ENCODE assay signal across 22 cellular contexts in genomic region chr6:2102316-2102883, GRCh38.
A peak's percentile ranks its signal among the peaks of the same experiment; 100 is the strongest.
DNase-seq lines count a peak whose midpoint lies in the region; FAIRE-seq and TF ChIP-seq lines count a peak whose summit lies in the region.
"Had no signal": no experiment of that assay in that cellular context is flagged by ENCODE, and none has a peak within 500 bp of the region (broad histone marks: within the 10 kb centered on the region; RNA-seq: fewer than 3 reads in every experiment).

No MANE protein-coding gene starts in this region.

- no peak overlapping the region for H2AFZ ChIP-seq in endothelial cell of umbilical vein (ENCODE audit: low read depth, low read length)

- H3K4me1 ChIP-seq in endothelial cell of umbilical vein (ENCODE audit: control insufficient read depth, extremely low read depth, insufficient read depth, low read length) (peaks cover 21% of the 10 kb centered on the region), small intestine (ENCODE audit: control insufficient read depth in 2 of 2, insufficient read depth in 1 of 2, low read depth in 1 of 2, low read length in 1 of 2) (no peaks in the 10 kb centered on the region)
- H3K4me1 ChIP-seq: BLaER1 had no signal

- no peaks in the 10 kb centered on the region for H3K36me3 ChIP-seq in endothelial cell of umbilical vein (ENCODE audit: control insufficient read depth in 2 of 2, extremely low read depth in 1 of 2, insufficient read depth in 2 of 2, low read length in 2 of 2)
- no peaks in the 10 kb centered on the region for H3K36me3 ChIP-seq in small intestine (ENCODE audit: control insufficient read depth in 2 of 2, insufficient read depth in 2 of 2, low read length in 2 of 2)
- H3K36me3 ChIP-seq: BLaER1, upper lobe of left lung had no signal

- no peak overlapping the region for H3K4me3 ChIP-seq in endothelial cell of umbilical vein (replicated peaks in 1 of 3; ENCODE audit: insufficient read depth in 1 of 3, low read depth in 1 of 3, low read length in 3 of 3)
- H3K4me3 ChIP-seq in small intestine (ENCODE audit: low read depth in 1 of 2, low read length in 2 of 2), result no peak overlapping the region
- H3K4me3 ChIP-seq: BLaER1, GM12878, upper lobe of left lung had no signal

- no peaks in the 10 kb centered on the region for H3K9me1 ChIP-seq in endothelial cell of umbilical vein (replicated peaks; ENCODE audit: control insufficient read depth, extremely low read depth, insufficient read depth, low read length)

- BruUV-seq in endothelial cell of umbilical vein (replicated peaks; lab: Mats Ljungman, UMichigan), result no TSS peak

- intact Hi-C loops in endothelial cell of umbilical vein (cut with micrococcal nuclease), result loop anchor here (5.0 kb wide), 1 partner anchor 210 kb away; no protein-coding TSS in a partner anchor

- no peaks in the 10 kb centered on the region for H3K27me3 ChIP-seq in endothelial cell of umbilical vein (ENCODE audit: control insufficient read depth in 2 of 2, insufficient read depth in 2 of 2, low read length in 2 of 2)
- H3K27me3 ChIP-seq in small intestine (ENCODE audit: control insufficient read depth in 2 of 2, insufficient read depth in 2 of 2, low read length in 2 of 2), result no peaks in the 10 kb centered on the region
- H3K27me3 ChIP-seq: BLaER1, upper lobe of left lung had no signal

- H3K4me2 ChIP-seq in endothelial cell of umbilical vein (ENCODE audit: insufficient read depth, low read length), result peak overlapping the region; percentile 93
- H3K4me2 ChIP-seq: BLaER1 had no signal

- H3K27ac ChIP-seq in endothelial cell of umbilical vein (ENCODE audit: insufficient read depth, low read depth, low read length), result no peak overlapping the region
- no peak overlapping the region for H3K27ac ChIP-seq in small intestine (ENCODE audit: low read depth in 1 of 2, low read length in 1 of 2)
- H3K27ac ChIP-seq: BLaER1, upper lobe of left lung had no signal

- TF ChIP-seq POLR2A in endothelial cell of umbilical vein (IDR thresholded peaks at IDR 0.05; ENCODE audit: low read depth, low read length), result no peak

- H4K20me1 ChIP-seq in endothelial cell of umbilical vein (replicated peaks; ENCODE audit: control insufficient read depth, extremely low read depth, insufficient read depth, low read length), result no peaks in the 10 kb centered on the region

- 66 to 76% (median 75%) methylated on average over 5 of the region's 5 CpGs for WGBS in small intestine, 3 donors

- H3K79me2 ChIP-seq in endothelial cell of umbilical vein (ENCODE audit: control insufficient read depth, insufficient read depth, low read length), result no peaks in the 10 kb centered on the region

- CTCF ChIA-PET in endothelial cell of umbilical vein (lab: Charles Lee), result interaction anchor here (0.7 to 3.4 kb wide), 4 partner anchors 207 to 498 kb away, joined by 3 to 49 read pairs (median 11); partner anchors contain the start of gene FOXC1

- no peak overlapping the region for H3K9ac ChIP-seq in endothelial cell of umbilical vein (replicated peaks; ENCODE audit: extremely low read depth, insufficient read depth, low read length)
- H3K9ac ChIP-seq: BLaER1 had no signal

- DNase-seq in Kasumi-1 (lab: John Stamatoyannopoulos, UW) (peak; percentile 1 to 3), SK-MEL-5 (ENCODE audit: low read depth, low spot score) (peak; percentile 64), endothelial cell of umbilical vein (ENCODE audit: low read depth, low spot score) (peak; percentile 80), small intestine (no peak), HUDEP-2 (lab: John Stamatoyannopoulos, UW; ENCODE audit: unreplicated experiment in 76 of 76) (no peak), T-helper 2 cell (no peak), RCC 7860 (ENCODE audit: low spot score) (no peak), NCI-H524 (lab: John Stamatoyannopoulos, UW) (no peak)
- DNase-seq: activated CD4-positive, alpha-beta T cell treated with anti-CD3 and anti-CD28 coated beads, Interleukin-2, amount 10 ng/mL, durations not matched to agents 24 days and 14 days; activated CD8-positive, alpha-beta memory T cell treated with anti-CD3 and anti-CD28 coated beads, Interleukin-2, amount 50 U/mL, for 4 hours; activated gamma-delta T cell treated with Interleukin-2 at 50 U/mL for 16 hours; cortex of kidney; glutamatergic neuron; NCI-H1048; nephron progenitor cell; RPMI8226; stimulated activated naive CD4-positive, alpha-beta T cell treated with Interleukin-2 at 50 U/mL for 16 hours; upper lobe of left lung had no signal

- FAIRE-seq in endothelial cell of umbilical vein (lab: Jason Lieb, UNC) (no peak), small intestine (lab: Jason Lieb, UNC) (peak; percentile 79), RCC 7860 (lab: Jason Lieb, UNC) (no peak)
- FAIRE-seq: astrocyte, D721Med, GM12878 had no signal

- dilution Hi-C loops in endothelial cell of umbilical vein (cut with MboI; ENCODE audit: extremely low pct_ligation_motif_present, low sequenced_read_pairs), result loop anchor here (25.0 kb wide), 3 partner anchors 315 to 535 kb away; partner anchors contain the start of gene FOXC1

- no peak for TF ChIP-seq CTCF in endothelial cell of umbilical vein (IDR thresholded peaks at IDR 0.05; ENCODE audit: extremely low read depth in 1 of 2, insufficient read depth in 1 of 2, low read depth in 1 of 2, low read length in 2 of 2)

- no peaks in the 10 kb centered on the region for H3K9me3 ChIP-seq in endothelial cell of umbilical vein (replicated peaks; ENCODE audit: control insufficient read depth, insufficient read depth, low read length)
- H3K9me3 ChIP-seq in small intestine (ENCODE audit: control insufficient read depth, low read depth), result no peaks in the 10 kb centered on the region
- H3K9me3 ChIP-seq: BLaER1, upper lobe of left lung had no signal

- in situ Hi-C loops in SK-MEL-5 (cut with HindIII; ENCODE audit: low pct_unique_long_range_greater_than_20kb, low sequenced_read_pairs), result loop anchor here (10.0 kb wide), 1 partner anchor 498 kb away; the partner anchor contains the start of gene FOXC1

- POLR2A ChIA-PET in endothelial cell of umbilical vein (lab: Charles Lee), result interaction anchor here (0.7 kb wide), 1 partner anchor 486 kb away, joined by 3 read pairs; no protein-coding TSS in a partner anchor

TF ChIP-seq in endothelial cell of umbilical vein, 7 proteins besides CTCF, POLR2A, EP300 and RAD21:
- TF ChIP-seq POLR2AphosphoS5 (IDR thresholded peaks at IDR 0.05; ENCODE audit: insufficient read depth, low read depth, low read length) (no peak), MAX (IDR thresholded peaks at IDR 0.05; ENCODE audit: insufficient read depth, insufficient read length) (no peak), FOS (IDR thresholded peaks at IDR 0.05; ENCODE audit: borderline replicate concordance, insufficient read depth, low read length) (no peak), JUN (IDR thresholded peaks at IDR 0.05; ENCODE audit: borderline replicate concordance, insufficient read depth, insufficient read length, low read depth) (no peak), EZH2 (IDR thresholded peaks at IDR 0.05; ENCODE audit: borderline replicate concordance, low read depth, low read length, severe bottlenecking) (no peak), MYC (IDR thresholded peaks at IDR 0.05; ENCODE audit: low read depth, low read length) (no peak), GATA2 (IDR thresholded peaks at IDR 0.05; ENCODE audit: insufficient read depth, insufficient read length, low read depth, low read length) (no peak)

Comparison
In these comparisons a context has a peak if more than half of its experiments do, and no peak if none do; other contexts are left out.
1. DNase-seq: peak in Kasumi-1 (2 of 2), SK-MEL-5 (single experiment) and endothelial cell of umbilical vein (single experiment); none in small intestine (single experiment), HUDEP-2 (0 of 76), T-helper 2 cell (0 of 5), RCC 7860 (single experiment) and NCI-H524 (0 of 2).